ENCODE assay signal across 9 cellular contexts in the genomic region with DNA sequence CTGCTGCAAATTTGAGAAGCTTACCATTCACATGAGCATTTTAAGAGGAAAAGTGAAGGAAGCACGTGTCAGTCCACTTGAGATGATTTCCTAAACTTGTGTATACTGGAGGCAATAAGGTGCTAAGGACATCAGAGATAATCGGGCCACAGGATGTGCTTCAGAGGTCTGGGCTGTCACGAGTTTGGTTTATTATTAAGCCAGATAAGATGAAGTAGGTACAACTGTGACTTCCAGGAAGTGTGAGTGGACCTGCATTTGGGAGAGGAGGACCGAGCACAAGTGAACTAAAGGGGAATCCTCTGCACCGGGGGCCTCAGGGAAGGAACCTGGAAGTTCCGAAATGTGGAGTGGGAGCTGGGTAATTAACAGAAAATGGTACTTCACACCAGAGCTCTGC. TPM values are rescaled to one million over a fixed set of nuclear protein-coding genes. Genes with fewer than 3 reads are reported as not detected.
DNase-seq lines count a peak whose midpoint lies in the region; ATAC-seq, FAIRE-seq and TF ChIP-seq lines count a peak whose summit lies in the region.
"Had no signal": no experiment of that assay in that cellular context is flagged by ENCODE, and none has a peak within 500 bp of the region (broad histone marks: within the 10 kb centered on the region; RNA-seq: fewer than 3 reads in every experiment).

No MANE protein-coding gene starts in this region.

- TF ChIP-seq CTCF in chondrocyte (IDR thresholded peaks at IDR 0.05) (no peak), pancreas (IDR thresholded peaks at IDR 0.05) (no peak)

- H3K9me3 ChIP-seq in pancreas: no peaks in the 10 kb centered on the region
- H3K9me3 ChIP-seq: ovary had no signal

- H3K36me3 Mint-ChIP-seq in chondrocyte (ENCODE audit: low read depth): peaks cover 2% of the 10 kb centered on the region

- H3K27me3 ChIP-seq in pancreas: no peaks in the 10 kb centered on the region
- H3K27me3 ChIP-seq: ovary had no signal

- intact Hi-C loops in pancreas (cut with DNase I): no loop called here

- FAIRE-seq in pancreas (lab: Jason Lieb, UNC): no peak

- H3K4me1 Mint-ChIP-seq in chondrocyte (ENCODE audit: low read depth): peaks cover 33% of the 10 kb centered on the region

- DNase-seq in chondrocyte (ENCODE audit: low spot score) (no peak), pancreas (no peak), COR-L47 (lab: John Stamatoyannopoulos, UW) (no peak), NCI-H2081 (lab: John Stamatoyannopoulos, UW) (no peak), SK-N-DZ (ENCODE audit: low spot score) (no peak), HuH-7.5 (ENCODE audit: low spot score) (no peak)

- H3K4me1 ChIP-seq in pancreas: peaks cover 0 to 7% (median 0%) of the 10 kb centered on the region in 3 donors

- no peak overlapping the region for H3K27ac Mint-ChIP-seq in chondrocyte (ENCODE audit: unreplicated experiment)

- H3K36me3 ChIP-seq in pancreas: no peaks in the 10 kb centered on the region
- H3K36me3 ChIP-seq: ovary had no signal

- no peak overlapping the region for H3K27ac ChIP-seq in pancreas
- H3K27ac ChIP-seq: ovary had no signal

- no peaks in the 10 kb centered on the region for H3K27me3 Mint-ChIP-seq in chondrocyte (ENCODE audit: low read depth)

- H3K4me3 Mint-ChIP-seq in chondrocyte (ENCODE audit: unreplicated experiment): peak overlapping the region; percentile 89

- H3K4me3 ChIP-seq in pancreas: peak overlapping the region in 2 of 4 donors; percentile 53 to 70

- H3K9me3 Mint-ChIP-seq in chondrocyte (ENCODE audit: low read depth): no peaks in the 10 kb centered on the region

- ATAC-seq in GM18873 (IDR thresholded peaks at IDR 0.05; ENCODE audit: low FRiP score, unreplicated experiment): peak; percentile 62
- peak; percentile 63 for ATAC-seq in HG03097 (IDR thresholded peaks at IDR 0.05; ENCODE audit: low FRiP score, unreplicated experiment)
- peak in 3 of 4 donors; percentile 23 to 52 (median 30) for ATAC-seq in pancreas

- 23 to 25% methylated on average over 6 of the region's 6 CpGs for WGBS in pancreas, 2 donors

RNA-seq across cellular contexts. Expression of a gene that starts 1.4 kb away (rescaled TPM):
- total RNA-seq in chondrocyte: 9.2 to 23.9 TPM (median 9.4 TPM) in 3 replicates
- total RNA-seq in pancreas: 1 to 10 TPM in 3 of 6 donors, under 1 TPM in 3; 0.54 to 2.0 (median 0.86) TPM
- 1 to 10 TPM in 1 of 2 donors, under 1 TPM in 1; 0.87 to 3.8 TPM for polyA plus RNA-seq in pancreas
- not detected in 2 replicates for polyA plus RNA-seq in SK-N-DZ (2014; cell fraction: cytosol; rRNA removed)
- polyA plus RNA-seq in SK-N-DZ (2014; cell fraction: nucleus; rRNA removed): not detected in 2 replicates
